ENCODE assay signal across 1 cellular context in genomic region chr20:431012-431904, GRCh38.
TF ChIP-seq lines count a peak whose summit lies in the region.

No MANE protein-coding gene starts in this region.

TF ChIP-seq in HepG2, 621 proteins besides CTCF, POLR2A, EP300 and RAD21 (continued from another document and continues in another):
- TF ChIP-seq, protein P1, sequence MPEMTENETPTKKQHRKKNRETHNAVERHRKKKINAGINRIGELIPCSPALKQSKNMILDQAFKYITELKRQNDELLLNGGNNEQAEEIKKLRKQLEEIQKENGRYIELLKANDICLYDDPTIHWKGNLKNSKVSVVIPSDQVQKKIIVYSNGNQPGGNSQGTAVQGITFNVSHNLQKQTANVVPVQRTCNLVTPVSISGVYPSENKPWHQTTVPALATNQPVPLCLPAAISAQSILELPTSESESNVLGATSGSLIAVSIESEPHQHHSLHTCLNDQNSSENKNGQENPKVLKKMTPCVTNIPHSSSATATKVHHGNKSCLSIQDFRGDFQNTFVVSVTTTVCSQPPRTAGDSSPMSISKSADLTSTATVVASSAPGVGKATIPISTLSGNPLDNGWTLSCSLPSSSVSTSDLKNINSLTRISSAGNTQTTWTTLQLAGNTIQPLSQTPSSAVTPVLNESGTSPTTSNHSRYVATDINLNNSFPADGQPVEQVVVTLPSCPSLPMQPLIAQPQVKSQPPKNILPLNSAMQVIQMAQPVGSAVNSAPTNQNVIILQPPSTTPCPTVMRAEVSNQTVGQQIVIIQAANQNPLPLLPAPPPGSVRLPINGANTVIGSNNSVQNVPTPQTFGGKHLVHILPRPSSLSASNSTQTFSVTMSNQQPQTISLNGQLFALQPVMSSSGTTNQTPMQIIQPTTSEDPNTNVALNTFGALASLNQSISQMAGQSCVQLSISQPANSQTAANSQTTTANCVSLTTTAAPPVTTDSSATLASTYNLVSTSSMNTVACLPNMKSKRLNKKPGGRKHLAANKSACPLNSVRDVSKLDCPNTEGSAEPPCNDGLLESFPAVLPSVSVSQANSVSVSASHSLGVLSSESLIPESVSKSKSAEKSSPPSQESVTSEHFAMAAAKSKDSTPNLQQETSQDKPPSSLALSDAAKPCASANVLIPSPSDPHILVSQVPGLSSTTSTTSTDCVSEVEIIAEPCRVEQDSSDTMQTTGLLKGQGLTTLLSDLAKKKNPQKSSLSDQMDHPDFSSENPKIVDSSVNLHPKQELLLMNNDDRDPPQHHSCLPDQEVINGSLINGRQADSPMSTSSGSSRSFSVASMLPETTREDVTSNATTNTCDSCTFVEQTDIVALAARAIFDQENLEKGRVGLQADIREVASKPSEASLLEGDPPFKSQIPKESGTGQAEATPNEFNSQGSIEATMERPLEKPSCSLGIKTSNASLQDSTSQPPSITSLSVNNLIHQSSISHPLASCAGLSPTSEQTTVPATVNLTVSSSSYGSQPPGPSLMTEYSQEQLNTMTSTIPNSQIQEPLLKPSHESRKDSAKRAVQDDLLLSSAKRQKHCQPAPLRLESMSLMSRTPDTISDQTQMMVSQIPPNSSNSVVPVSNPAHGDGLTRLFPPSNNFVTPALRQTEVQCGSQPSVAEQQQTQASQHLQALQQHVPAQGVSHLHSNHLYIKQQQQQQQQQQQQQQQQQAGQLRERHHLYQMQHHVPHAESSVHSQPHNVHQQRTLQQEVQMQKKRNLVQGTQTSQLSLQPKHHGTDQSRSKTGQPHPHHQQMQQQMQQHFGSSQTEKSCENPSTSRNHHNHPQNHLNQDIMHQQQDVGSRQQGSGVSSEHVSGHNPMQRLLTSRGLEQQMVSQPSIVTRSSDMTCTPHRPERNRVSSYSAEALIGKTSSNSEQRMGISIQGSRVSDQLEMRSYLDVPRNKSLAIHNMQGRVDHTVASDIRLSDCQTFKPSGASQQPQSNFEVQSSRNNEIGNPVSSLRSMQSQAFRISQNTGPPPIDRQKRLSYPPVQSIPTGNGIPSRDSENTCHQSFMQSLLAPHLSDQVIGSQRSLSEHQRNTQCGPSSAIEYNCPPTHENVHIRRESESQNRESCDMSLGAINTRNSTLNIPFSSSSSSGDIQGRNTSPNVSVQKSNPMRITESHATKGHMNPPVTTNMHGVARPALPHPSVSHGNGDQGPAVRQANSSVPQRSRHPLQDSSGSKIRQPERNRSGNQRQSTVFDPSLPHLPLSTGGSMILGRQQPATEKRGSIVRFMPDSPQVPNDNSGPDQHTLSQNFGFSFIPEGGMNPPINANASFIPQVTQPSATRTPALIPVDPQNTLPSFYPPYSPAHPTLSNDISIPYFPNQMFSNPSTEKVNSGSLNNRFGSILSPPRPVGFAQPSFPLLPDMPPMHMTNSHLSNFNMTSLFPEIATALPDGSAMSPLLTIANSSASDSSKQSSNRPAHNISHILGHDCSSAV (CRISPR knock-in tag; IDR thresholded peaks at IDR 0.05; ENCODE audit: borderline replicate concordance) = no peak
- TF ChIP-seq ZBTB21 (CRISPR knock-in tag; IDR thresholded peaks at IDR 0.05) = no peak
- 0 out of 2 replicates have a peak, but pooled peaks have one; percentile 40 for TF ChIP-seq ZNF101 (CRISPR knock-in tag; IDR thresholded peaks at IDR 0.05; ENCODE audit: borderline replicate concordance, low read depth)
- peak; percentile 40; the same call in 1 of the 2 replicates for TF ChIP-seq MEIS1 (CRISPR knock-in tag; IDR thresholded peaks at IDR 0.05; ENCODE audit: borderline replicate concordance)
- no peak for TF ChIP-seq ZBTB37 (CRISPR knock-in tag; IDR thresholded peaks at IDR 0.05)
- no peak for TF ChIP-seq JUND (CRISPR knock-in tag; IDR thresholded peaks at IDR 0.05)
- TF ChIP-seq ZNF12 (CRISPR knock-in tag; IDR thresholded peaks at IDR 0.05) = peak; percentile 21; the same call in 1 of the 2 replicates
- TF ChIP-seq, protein P2, sequence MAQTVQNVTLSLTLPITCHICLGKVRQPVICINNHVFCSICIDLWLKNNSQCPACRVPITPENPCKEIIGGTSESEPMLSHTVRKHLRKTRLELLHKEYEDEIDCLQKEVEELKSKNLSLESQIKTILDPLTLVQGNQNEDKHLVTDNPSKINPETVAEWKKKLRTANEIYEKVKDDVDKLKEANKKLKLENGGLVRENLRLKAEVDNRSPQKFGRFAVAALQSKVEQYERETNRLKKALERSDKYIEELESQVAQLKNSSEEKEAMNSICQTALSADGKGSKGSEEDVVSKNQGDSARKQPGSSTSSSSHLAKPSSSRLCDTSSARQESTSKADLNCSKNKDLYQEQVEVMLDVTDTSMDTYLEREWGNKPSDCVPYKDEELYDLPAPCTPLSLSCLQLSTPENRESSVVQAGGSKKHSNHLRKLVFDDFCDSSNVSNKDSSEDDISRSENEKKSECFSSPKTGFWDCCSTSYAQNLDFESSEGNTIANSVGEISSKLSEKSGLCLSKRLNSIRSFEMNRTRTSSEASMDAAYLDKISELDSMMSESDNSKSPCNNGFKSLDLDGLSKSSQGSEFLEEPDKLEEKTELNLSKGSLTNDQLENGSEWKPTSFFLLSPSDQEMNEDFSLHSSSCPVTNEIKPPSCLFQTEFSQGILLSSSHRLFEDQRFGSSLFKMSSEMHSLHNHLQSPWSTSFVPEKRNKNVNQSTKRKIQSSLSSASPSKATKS (CRISPR knock-in tag; IDR thresholded peaks at IDR 0.05) = no peak
- no peak; the same call in 1 of the 2 replicates for TF ChIP-seq TBP (CRISPR knock-in tag; IDR thresholded peaks at IDR 0.05)
- no peak for TF ChIP-seq SNAPC2 (CRISPR knock-in tag; IDR thresholded peaks at IDR 0.05)
- TF ChIP-seq FOXJ3 (CRISPR knock-in tag; IDR thresholded peaks at IDR 0.05; ENCODE audit: borderline replicate concordance) = no peak
- TF ChIP-seq ZNF550 (CRISPR knock-in tag; IDR thresholded peaks at IDR 0.05; ENCODE audit: borderline replicate concordance) = 0 out of 2 replicates have a peak, but pooled peaks have one; percentile 82
- TF ChIP-seq ZNF260 (CRISPR knock-in tag; IDR thresholded peaks at IDR 0.05; ENCODE audit: borderline replicate concordance, low read depth) = no peak
- no peak; the same call in 1 of the 2 replicates for TF ChIP-seq NFE2L1 (CRISPR knock-in tag; IDR thresholded peaks at IDR 0.05; ENCODE audit: borderline replicate concordance)
- no peak for TF ChIP-seq ZSCAN30 (CRISPR knock-in tag; IDR thresholded peaks at IDR 0.05)
- TF ChIP-seq ZHX2 (IDR thresholded peaks at IDR 0.05; ENCODE audit: low read depth) = 0 out of 2 replicates have a peak, but pooled peaks have one; percentile 38
- no peak for TF ChIP-seq ZHX2 (CRISPR knock-in tag; IDR thresholded peaks at IDR 0.05; ENCODE audit: borderline replicate concordance)
- TF ChIP-seq ATF1 (CRISPR knock-in tag; IDR thresholded peaks at IDR 0.05) = no peak; the same call in 1 of the 2 replicates
- no peak for TF ChIP-seq ZNF354B (CRISPR knock-in tag; IDR thresholded peaks at IDR 0.05)
- TF ChIP-seq TEF (CRISPR knock-in tag; IDR thresholded peaks at IDR 0.05) = no peak
- no peak; the same call in 1 of the 2 replicates for TF ChIP-seq GTF3A (CRISPR knock-in tag; conservative IDR thresholded peaks at IDR 0.05)
- TF ChIP-seq SALL2 (CRISPR knock-in tag; IDR thresholded peaks at IDR 0.05) = no peak
- no peak; the same call in 1 of the 2 replicates for TF ChIP-seq ZMYM3 (CRISPR knock-in tag; IDR thresholded peaks at IDR 0.05)
- TF ChIP-seq, protein P3, sequence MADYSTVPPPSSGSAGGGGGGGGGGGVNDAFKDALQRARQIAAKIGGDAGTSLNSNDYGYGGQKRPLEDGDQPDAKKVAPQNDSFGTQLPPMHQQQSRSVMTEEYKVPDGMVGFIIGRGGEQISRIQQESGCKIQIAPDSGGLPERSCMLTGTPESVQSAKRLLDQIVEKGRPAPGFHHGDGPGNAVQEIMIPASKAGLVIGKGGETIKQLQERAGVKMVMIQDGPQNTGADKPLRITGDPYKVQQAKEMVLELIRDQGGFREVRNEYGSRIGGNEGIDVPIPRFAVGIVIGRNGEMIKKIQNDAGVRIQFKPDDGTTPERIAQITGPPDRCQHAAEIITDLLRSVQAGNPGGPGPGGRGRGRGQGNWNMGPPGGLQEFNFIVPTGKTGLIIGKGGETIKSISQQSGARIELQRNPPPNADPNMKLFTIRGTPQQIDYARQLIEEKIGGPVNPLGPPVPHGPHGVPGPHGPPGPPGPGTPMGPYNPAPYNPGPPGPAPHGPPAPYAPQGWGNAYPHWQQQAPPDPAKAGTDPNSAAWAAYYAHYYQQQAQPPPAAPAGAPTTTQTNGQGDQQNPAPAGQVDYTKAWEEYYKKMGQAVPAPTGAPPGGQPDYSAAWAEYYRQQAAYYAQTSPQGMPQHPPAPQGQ (CRISPR knock-in tag; IDR thresholded peaks at IDR 0.05; ENCODE audit: borderline replicate concordance) = peak; percentile 7; the same call in 1 of the 2 replicates
- no peak; the same call in 1 of the 2 replicates for TF ChIP-seq ZNF383 (CRISPR knock-in tag; IDR thresholded peaks at IDR 0.05; ENCODE audit: borderline replicate concordance)
- TF ChIP-seq CREB1 (IDR thresholded peaks at IDR 0.05) = peak; percentile 90
- no peak for TF ChIP-seq CREB1 (CRISPR knock-in tag; IDR thresholded peaks at IDR 0.05)
- peak; percentile 82 for TF ChIP-seq GATAD2A (CRISPR knock-in tag; IDR thresholded peaks at IDR 0.05)
- TF ChIP-seq BCL3 (CRISPR knock-in tag; IDR thresholded peaks at IDR 0.05) = no peak; the same call in 1 of the 2 replicates
- TF ChIP-seq, protein P4, sequence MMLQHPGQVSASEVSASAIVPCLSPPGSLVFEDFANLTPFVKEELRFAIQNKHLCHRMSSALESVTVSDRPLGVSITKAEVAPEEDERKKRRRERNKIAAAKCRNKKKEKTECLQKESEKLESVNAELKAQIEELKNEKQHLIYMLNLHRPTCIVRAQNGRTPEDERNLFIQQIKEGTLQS (CRISPR knock-in tag; IDR thresholded peaks at IDR 0.05) = 0 out of 2 replicates have a peak, but pooled peaks have one; percentile 51
- TF ChIP-seq SNAPC5 (CRISPR knock-in tag; IDR thresholded peaks at IDR 0.05; ENCODE audit: borderline replicate concordance) = no peak
- peak; percentile 84; the same call in 1 of the 2 replicates for TF ChIP-seq ZNF572 (CRISPR knock-in tag; IDR thresholded peaks at IDR 0.05)
- peak; percentile 86 for TF ChIP-seq SAP130 (CRISPR knock-in tag; IDR thresholded peaks at IDR 0.05; ENCODE audit: low read depth)
- TF ChIP-seq ZNF253 (CRISPR knock-in tag; IDR thresholded peaks at IDR 0.05; ENCODE audit: borderline replicate concordance) = peak; percentile 3; the same call in 1 of the 2 replicates
- TF ChIP-seq PTBP1 (IDR thresholded peaks at IDR 0.05; ENCODE audit: low read depth, low read length, poor library complexity, severe bottlenecking) = no peak
- no peak for TF ChIP-seq ADNP (CRISPR knock-in tag; IDR thresholded peaks at IDR 0.05)
- TF ChIP-seq ZNF672 (CRISPR knock-in tag; IDR thresholded peaks at IDR 0.05) = no peak
